ENCODE assay signal across 28 cellular contexts in genomic region chr2:41206004-41206403, GRCh38.
"Had no signal": no experiment of that assay in that cellular context is flagged by ENCODE, and none has a peak within 500 bp of the region (broad histone marks: within the 10 kb centered on the region; RNA-seq: fewer than 3 reads in every experiment).

No MANE protein-coding gene starts in this region.

- H3K4me3 ChIP-seq: cardiac muscle cell, coronary artery, dorsolateral prefrontal cortex, gastroesophageal sphincter, lung, mucosa of descending colon, stomach, suprapubic skin, upper lobe of left lung had no signal

- H3K27ac ChIP-seq: cardiac muscle cell, coronary artery, dorsolateral prefrontal cortex, gastroesophageal sphincter, stomach, suprapubic skin, upper lobe of left lung had no signal

- H3K36me3 ChIP-seq: cardiac muscle cell, gastroesophageal sphincter, stomach, suprapubic skin, upper lobe of left lung had no signal

- ATAC-seq: activated CD4-positive, CD25-positive, alpha-beta regulatory T cell treated with anti-CD3 and anti-CD28 coated beads, Interleukin-2, amount 50 U/mL, for 24 hours; effector memory CD8-positive, alpha-beta T cell; gastroesophageal sphincter; left lobe of liver; mucosa of descending colon; natural killer cell treated with Interleukin-12 subunit alpha and Interleukin-12 subunit beta and Interleukin-15 and Interleukin-18, amount 100 ng/mL, for 72 hours; stimulated activated naive B cell treated with anti-CD40 and anti-IgM and Interleukin-4, amounts not matched to agents 10 μg/mL and 1 μg/mL and 100 μg/mL, for 72 hours had no signal

- DNase-seq: activated CD4-positive, alpha-beta T cell treated with anti-CD3 and anti-CD28 coated beads for 48 hours; activated CD4-positive, alpha-beta T cell treated with anti-CD3 and anti-CD28 coated beads, Interleukin-2, amount 50 U/mL, for 48 hours; activated CD8-positive, alpha-beta memory T cell treated with anti-CD3 and anti-CD28 coated beads for 24 hours; activated effector memory CD4-positive, alpha-beta T cell treated with Interleukin-2 at 50 U/mL for 16 hours; activated naive CD4-positive, alpha-beta T cell treated with Interleukin-2 at 50 U/mL for 16 hours; anterior cingulate cortex; dorsolateral prefrontal cortex; effector memory CD8-positive, alpha-beta T cell; hypothalamus; immature natural killer cell; kidney; mesendoderm; mucosa of descending colon; stimulated activated CD4-positive, alpha-beta T cell treated with anti-CD3 and anti-CD28 coated beads, Interleukin-15, amount 100 ng/mL, for 24 hours; stimulated activated CD4-positive, alpha-beta T cell treated with anti-CD3 and anti-CD28 coated beads, Interleukin-2, amount 100 ng/mL, for 24 hours; stimulated activated naive B cell treated with anti-CD40 and anti-IgM and Interleukin-4, amounts not matched to agents 10 μg/mL and 1 μg/mL and 100 μg/mL, for 72 hours; stomach; upper lobe of left lung had no signal

- H3K9me3 Mint-ChIP-seq: stimulated activated naive B cell treated with anti-CD40 and anti-IgM and Interleukin-4, amounts not matched to agents 10 μg/mL and 1 μg/mL and 100 μg/mL, for 72 hours had no signal

- H3K36me3 Mint-ChIP-seq: activated naive CD8-positive, alpha-beta T cell; brain; immature natural killer cell; natural killer cell treated with Interleukin-12 subunit alpha and Interleukin-12 subunit beta and Interleukin-15 and Interleukin-18, amount 100 ng/mL, for 72 hours; stimulated activated naive B cell treated with anti-CD40 and anti-IgM and Interleukin-4, amounts not matched to agents 10 μg/mL and 1 μg/mL and 100 μg/mL, for 72 hours had no signal

- H3K9me3 ChIP-seq: gastroesophageal sphincter, stomach, suprapubic skin, upper lobe of left lung had no signal

- H3K4me1 ChIP-seq: gastroesophageal sphincter, suprapubic skin, upper lobe of left lung had no signal

- H3K27ac Mint-ChIP-seq: activated naive CD8-positive, alpha-beta T cell; brain; effector memory CD8-positive, alpha-beta T cell; immature natural killer cell; natural killer cell treated with Interleukin-12 subunit alpha and Interleukin-12 subunit beta and Interleukin-15 and Interleukin-18, amount 100 ng/mL, for 72 hours; stimulated activated naive B cell treated with anti-CD40 and anti-IgM and Interleukin-4, amounts not matched to agents 10 μg/mL and 1 μg/mL and 100 μg/mL, for 72 hours had no signal

- H3K27me3 ChIP-seq: cardiac muscle cell, dorsolateral prefrontal cortex, gastroesophageal sphincter, stomach, suprapubic skin, upper lobe of left lung had no signal

- H3K27me3 Mint-ChIP-seq: activated naive CD8-positive, alpha-beta T cell; effector memory CD8-positive, alpha-beta T cell; natural killer cell treated with Interleukin-12 subunit alpha and Interleukin-12 subunit beta and Interleukin-15 and Interleukin-18, amount 100 ng/mL, for 72 hours; stimulated activated naive B cell treated with anti-CD40 and anti-IgM and Interleukin-4, amounts not matched to agents 10 μg/mL and 1 μg/mL and 100 μg/mL, for 72 hours had no signal

- H3K4me3 Mint-ChIP-seq: activated naive CD8-positive, alpha-beta T cell; brain; effector memory CD8-positive, alpha-beta T cell; immature natural killer cell; natural killer cell treated with Interleukin-12 subunit alpha and Interleukin-12 subunit beta and Interleukin-15 and Interleukin-18, amount 100 ng/mL, for 72 hours; stimulated activated naive B cell treated with anti-CD40 and anti-IgM and Interleukin-4, amounts not matched to agents 10 μg/mL and 1 μg/mL and 100 μg/mL, for 72 hours had no signal

- H3K4me1 Mint-ChIP-seq: brain; immature natural killer cell; stimulated activated naive B cell treated with anti-CD40 and anti-IgM and Interleukin-4, amounts not matched to agents 10 μg/mL and 1 μg/mL and 100 μg/mL, for 72 hours had no signal
